27 cellular contexts compared by ENCODE assay signal in genomic region chr4:76342803-76343202, GRCh38. TPM values are rescaled to one million over a fixed set of nuclear protein-coding genes. Genes with fewer than 3 reads are reported as not detected.
DNase-seq lines count a peak whose midpoint lies in the region; ATAC-seq, FAIRE-seq and TF ChIP-seq lines count a peak whose summit lies in the region.
"Had no signal": no experiment of that assay in that cellular context is flagged by ENCODE, and none has a peak within 500 bp of the region (broad histone marks: within the 10 kb centered on the region; RNA-seq: fewer than 3 reads in every experiment).

No MANE protein-coding gene starts in this region.

- intact Hi-C loops in K562 (cut with micrococcal nuclease): no loop called here

- no peak for TF ChIP-seq CTCF in K562 (IDR thresholded peaks at IDR 0.05 in 2 of 3, conservative IDR thresholded peaks at IDR 0.05 in 1 of 3; ENCODE audit: insufficient read depth in 2 of 3, low read depth in 1 of 3, low read length in 3 of 3)
- no peak for TF ChIP-seq CTCF in GM23338 (conservative IDR thresholded peaks at IDR 0.05; ENCODE audit: low read depth in 2 of 2)

- no peaks in the 10 kb centered on the region for H3K36me3 Mint-ChIP-seq in GM23338 (ENCODE audit: low read depth)
- H3K36me3 Mint-ChIP-seq in natural killer cell treated with Interleukin-12 subunit alpha and Interleukin-12 subunit beta and Interleukin-15 and Interleukin-18, amount 100 ng/mL, for 72 hours: peaks cover 11% of the 10 kb centered on the region
- H3K36me3 Mint-ChIP-seq: CD14-positive monocyte; CD4-positive, CD25-positive, alpha-beta regulatory T cell had no signal

- peaks cover 13% of the 10 kb centered on the region; the same call in 2 of the 3 replicates for H3K9me3 Mint-ChIP-seq in GM23338
- no peaks in the 10 kb centered on the region for H3K9me3 Mint-ChIP-seq in natural killer cell treated with Interleukin-12 subunit alpha and Interleukin-12 subunit beta and Interleukin-15 and Interleukin-18, amount 100 ng/mL, for 72 hours

- POLR2A ChIA-PET in K562 (lab: Yijun Ruan, JAX): interaction anchor here (0.8 kb wide), 1 partner anchor 115 kb away, joined by 4 read pairs; no protein-coding TSS in a partner anchor

- in situ Hi-C loops in K562 (cut with MboI): no loop called here

- H3K27ac Mint-ChIP-seq in GM23338: no peak overlapping the region
- H3K27ac Mint-ChIP-seq in natural killer cell treated with Interleukin-12 subunit alpha and Interleukin-12 subunit beta and Interleukin-15 and Interleukin-18, amount 100 ng/mL, for 72 hours: no peak overlapping the region
- H3K27ac Mint-ChIP-seq: CD14-positive monocyte; CD4-positive, alpha-beta memory T cell; CD4-positive, CD25-positive, alpha-beta regulatory T cell; CD8-positive, alpha-beta memory T cell had no signal

- FAIRE-seq in K562 (lab: Jason Lieb, UNC): no peak
- no peak for FAIRE-seq in small intestine (lab: Jason Lieb, UNC)
- FAIRE-seq: A204.1, GM12878, GM12892, GM18507 had no signal

- no peaks in the 10 kb centered on the region for H3F3A ChIP-seq in GM23338 (replicated peaks; ENCODE audit: low read depth)

- no peak for TF ChIP-seq POLR2A in K562 (conservative IDR thresholded peaks at IDR 0.05)

- no peak for ATAC-seq in K562
- ATAC-seq in left lobe of liver: peak; percentile 34
- no peak for ATAC-seq in GM23338
- ATAC-seq in natural killer cell treated with Interleukin-12 subunit alpha and Interleukin-12 subunit beta and Interleukin-15 and Interleukin-18, amount 100 ng/mL, for 72 hours: no peak
- ATAC-seq: GM12878 had no signal

- H3K27ac ChIP-seq in K562 (ENCODE audit: extremely low read depth, low read depth, low read length) (no peak overlapping the region), small intestine (ENCODE audit: low read depth in 1 of 2, low read length in 1 of 2) (no peak overlapping the region), GM23338 (ENCODE audit: low read depth) (no peak overlapping the region)
- H3K27ac ChIP-seq: BLaER1 had no signal

- peak overlapping the region; percentile 20; the same call in 1 of the 2 replicates for H2AFZ ChIP-seq in K562 (ENCODE audit: low read depth, low read length)
- no peak overlapping the region for H2AFZ ChIP-seq in GM23338

- H3K9me3 ChIP-seq in K562 (replicated peaks; ENCODE audit: control insufficient read depth, insufficient read depth, low read depth, low read length) (no peaks in the 10 kb centered on the region), small intestine (ENCODE audit: control insufficient read depth, low read depth) (no peaks in the 10 kb centered on the region)
- H3K9me3 ChIP-seq: BE2C had no signal

- no peak for TF ChIP-seq RAD21 in K562 (CRISPR knock-in tag; conservative IDR thresholded peaks at IDR 0.05 in 1 of 2, IDR thresholded peaks at IDR 0.05 in 1 of 2)

- H3K4me1 ChIP-seq in K562 (replicated peaks in 1 of 2; ENCODE audit: control insufficient read depth in 2 of 2, insufficient read depth in 2 of 2, low read length in 2 of 2): peaks cover 0 to 8% of the 10 kb centered on the region in 2 experiments; a peak in 2 of 5 replicates
- no peaks in the 10 kb centered on the region for H3K4me1 ChIP-seq in small intestine (ENCODE audit: control insufficient read depth in 2 of 2, insufficient read depth in 1 of 2, low read depth in 1 of 2, low read length in 1 of 2)
- no peaks in the 10 kb centered on the region for H3K4me1 ChIP-seq in GM23338 (ENCODE audit: insufficient read depth)
- H3K4me1 ChIP-seq: BLaER1 had no signal

- DNase-seq in LoVo (ENCODE audit: low spot score) (peak; percentile 25), K562 (ENCODE audit: extremely low read depth in 1 of 4, low spot score in 3 of 4) (no peak), left lobe of liver (ENCODE audit: low spot score) (no peak), small intestine (peak; percentile 63), GM23338 (ENCODE audit: low spot score) (no peak), NCI-H1436 (lab: John Stamatoyannopoulos, UW) (no peak), NCI-H1048 (lab: John Stamatoyannopoulos, UW) (no peak)
- DNase-seq in natural killer cell treated with Interleukin-12 subunit alpha and Interleukin-12 subunit beta and Interleukin-15 and Interleukin-18, amount 100 ng/mL, for 72 hours (ENCODE audit: low spot score): no peak
- DNase-seq: 8988T; BE2C; C1 segment of cervical spinal cord; CD4-positive, alpha-beta memory T cell; CD4-positive, CD25-positive, alpha-beta regulatory T cell; CD8-positive, alpha-beta memory T cell; COR-L47; DMS 273 treated with DMSO at 0.1 percent for 48 hours; DMS153; DND-41; EL; GDM1 had no signal

- no peaks in the 10 kb centered on the region for H3K4me1 Mint-ChIP-seq in GM23338
- no peaks in the 10 kb centered on the region for H3K4me1 Mint-ChIP-seq in natural killer cell treated with Interleukin-12 subunit alpha and Interleukin-12 subunit beta and Interleukin-15 and Interleukin-18, amount 100 ng/mL, for 72 hours (ENCODE audit: low read depth in 2 of 2)
- H3K4me1 Mint-ChIP-seq: CD14-positive monocyte; CD4-positive, alpha-beta memory T cell; CD4-positive, CD25-positive, alpha-beta regulatory T cell had no signal

- H3K4me3 Mint-ChIP-seq in GM23338: no peak overlapping the region
- H3K4me3 Mint-ChIP-seq in natural killer cell treated with Interleukin-12 subunit alpha and Interleukin-12 subunit beta and Interleukin-15 and Interleukin-18, amount 100 ng/mL, for 72 hours: no peak overlapping the region
- H3K4me3 Mint-ChIP-seq: CD14-positive monocyte; CD4-positive, alpha-beta memory T cell; CD4-positive, CD25-positive, alpha-beta regulatory T cell; CD8-positive, alpha-beta memory T cell had no signal

- H3K9me1 ChIP-seq in K562 (ENCODE audit: control insufficient read depth, insufficient read depth, low read length): no peaks in the 10 kb centered on the region

- no TSS peak for BruUV-seq in K562 (replicated peaks; lab: Mats Ljungman, UMichigan)

- H3K79me2 ChIP-seq in K562 (ENCODE audit: control insufficient read depth, insufficient read depth, low read length): no peaks in the 10 kb centered on the region
- no peaks in the 10 kb centered on the region for H3K79me2 ChIP-seq in GM23338 (replicated peaks; ENCODE audit: insufficient read depth)

- no peak overlapping the region for H3K9ac ChIP-seq in K562 (ENCODE audit: insufficient read depth in 1 of 2, low read depth in 2 of 2, low read length in 2 of 2)
- H3K9ac ChIP-seq: BLaER1 had no signal

- no peaks in the 10 kb centered on the region for H3K36me3 ChIP-seq in K562 (ENCODE audit: control insufficient read depth, insufficient read depth, low read length)
- H3K36me3 ChIP-seq in small intestine (ENCODE audit: control insufficient read depth in 2 of 2, insufficient read depth in 2 of 2, low read length in 2 of 2): no peaks in the 10 kb centered on the region
- no peaks in the 10 kb centered on the region for H3K36me3 ChIP-seq in GM23338 (ENCODE audit: insufficient read depth)
- H3K36me3 ChIP-seq: BE2C, BLaER1 had no signal

- H3K4me2 ChIP-seq in K562 (ENCODE audit: insufficient read depth, low read length) (no peak overlapping the region), GM23338 (no peak overlapping the region)
- H3K4me2 ChIP-seq: BLaER1 had no signal

- H3K9me2 ChIP-seq in GM23338 (ENCODE audit: insufficient read depth): 0 out of 2 replicates have a peak, but pooled peaks cover 6% of the 10 kb centered on the region

- no peaks in the 10 kb centered on the region for H3K27me3 ChIP-seq in K562 (ENCODE audit: control insufficient read depth in 2 of 2, insufficient read depth in 2 of 2, low read length in 2 of 2)
- H3K27me3 ChIP-seq in small intestine (ENCODE audit: control insufficient read depth in 2 of 2, insufficient read depth in 2 of 2, low read length in 2 of 2): no peaks in the 10 kb centered on the region
- H3K27me3 ChIP-seq in GM23338 (ENCODE audit: insufficient read depth): no peaks in the 10 kb centered on the region
- H3K27me3 ChIP-seq: BE2C, BLaER1 had no signal

- no peaks in the 10 kb centered on the region for H4K20me1 ChIP-seq in K562 (replicated peaks; ENCODE audit: control insufficient read depth, insufficient read depth, low read length)
- no peaks in the 10 kb centered on the region for H4K20me1 ChIP-seq in GM23338 (replicated peaks; ENCODE audit: insufficient read depth)
- H4K20me1 ChIP-seq: BLaER1 had no signal

- no peak for TF ChIP-seq EP300 in K562 (IDR thresholded peaks at IDR 0.05; ENCODE audit: low read length)

- H3K4me3 ChIP-seq in K562: no peak overlapping the region
- no peak overlapping the region for H3K4me3 ChIP-seq in small intestine (ENCODE audit: low read depth in 1 of 2, low read length in 2 of 2)
- no peak overlapping the region for H3K4me3 ChIP-seq in GM23338
- H3K4me3 ChIP-seq: BLaER1, GM12878 had no signal

- H3K27me3 Mint-ChIP-seq in GM23338 (ENCODE audit: insufficient read depth, low read depth, poor library complexity): no peaks in the 10 kb centered on the region
- H3K27me3 Mint-ChIP-seq in natural killer cell treated with Interleukin-12 subunit alpha and Interleukin-12 subunit beta and Interleukin-15 and Interleukin-18, amount 100 ng/mL, for 72 hours: peaks cover 7 to 15% of the 10 kb centered on the region in 2 donors

- WGBS in K562 (ENCODE audit: insufficient coverage, low coverage, missing lambda C conversion rate): 35% methylated on average over 2 of the region's 2 CpGs
- 7 to 47% (median 40%) methylated on average over 2 of the region's 2 CpGs for WGBS in small intestine, 3 donors

- CTCF ChIA-PET in K562 (lab: Yijun Ruan, JAX; ENCODE audit: low intra/inter-chr PET ratio): no interaction called here

RNA-seq across cellular contexts. Expression of gene STBD1, which starts 36.3 kb away (rescaled TPM):
- not detected in 2 replicates for total RNA-seq in K562 (2011; cell fraction: chromatin; rRNA removed; ENCODE audit: low replicate concordance)
- 0.39 and 0.50 TPM in 2 replicates for total RNA-seq in K562 (2011; cell fraction: nucleolus; rRNA removed)
- 0.53 TPM in 1 of 2 replicates, not detected in the other for total RNA-seq in K562 (2011; cell fraction: nucleoplasm; rRNA removed)
- total RNA-seq in K562 (2014; rRNA removed) (0.29 and 0.54 TPM in 2 replicates), K562 (2014; rRNA removed; fragmentation: Illumina TruSeq; extraction: Trizol) (0.18 and 0.22 TPM in 2 replicates), K562 (2015; rRNA removed; fragmentation: Illumina TruSeq; extraction: Trizol) (0.33 and 0.41 TPM in 2 replicates), K562 (2021) (0.42 and 0.64 TPM in 2 replicates), left lobe of liver (18.3 TPM)
- polyA plus RNA-seq in K562 (2011; rRNA removed) (0.08 and 0.34 TPM in 2 replicates), K562 (2014; fragmentation: Illumina TruSeq; extraction: Trizol) (0.10 and 0.27 TPM in 2 replicates), K562 (2014; fragmentation: Nextera tagmentation; extraction: Ambion mirVana) (not detected), K562 (2014; rRNA removed) (0.24 and 0.38 TPM in 2 replicates), small intestine (1 to 10 TPM; 4.9 to 9.5 (median 8.3) TPM), GM23338 (2016; fragmentation: Nextera tagmentation; extraction: Ambion mirVana) (1.5 and 2.0 TPM in 2 replicates)
- 0.03 and 0.32 TPM in 2 replicates for polyA plus RNA-seq in K562 (2011; cell fraction: cytosol; rRNA removed)
- 0.07 and 0.10 TPM in 2 replicates for polyA plus RNA-seq in K562 (2011; cell fraction: nucleus; rRNA removed)
- 0.62 and 1.5 TPM in 2 replicates for polyA plus RNA-seq in K562 (2012)
- polyA minus RNA-seq in K562 (2011; rRNA and poly(A)+ RNA removed): 0.21 TPM in 1 of 2 replicates, not detected in the other
- polyA minus RNA-seq in K562 (2011; cell fraction: cytosol; rRNA and poly(A)+ RNA removed): 0.29 TPM in 1 of 2 replicates, not detected in the other
- polyA minus RNA-seq in K562 (2011; cell fraction: nucleus; rRNA and poly(A)+ RNA removed): 0.11 and 0.13 TPM in 2 replicates
- 2.6 and 3.8 TPM in 2 replicates for total RNA-seq in GM23338 (2014; rRNA removed; shearing (Covaris generic))
- total RNA-seq in natural killer cell treated with Interleukin-12 subunit alpha and Interleukin-12 subunit beta and Interleukin-15 and Interleukin-18, amount 100 ng/mL, for 72 hours: 1 to 10 TPM; 3.6 to 3.9 TPM
- total RNA-seq: A673, GM12878 had no signal

Comparison
In these comparisons a context has a peak if more than half of its experiments do, and no peak if none do; other contexts are left out.
1. DNase-seq: peak in LoVo (single experiment) and small intestine (single experiment); none in K562 (0 of 4), left lobe of liver (single experiment), GM23338 (single experiment), NCI-H1436 (single experiment), natural killer cell treated with Interleukin-12 subunit alpha and Interleukin-12 subunit beta and Interleukin-15 and Interleukin-18, amount 100 ng/mL, for 72 hours (single experiment) and NCI-H1048 (single experiment).